In the genomic region with DNA sequence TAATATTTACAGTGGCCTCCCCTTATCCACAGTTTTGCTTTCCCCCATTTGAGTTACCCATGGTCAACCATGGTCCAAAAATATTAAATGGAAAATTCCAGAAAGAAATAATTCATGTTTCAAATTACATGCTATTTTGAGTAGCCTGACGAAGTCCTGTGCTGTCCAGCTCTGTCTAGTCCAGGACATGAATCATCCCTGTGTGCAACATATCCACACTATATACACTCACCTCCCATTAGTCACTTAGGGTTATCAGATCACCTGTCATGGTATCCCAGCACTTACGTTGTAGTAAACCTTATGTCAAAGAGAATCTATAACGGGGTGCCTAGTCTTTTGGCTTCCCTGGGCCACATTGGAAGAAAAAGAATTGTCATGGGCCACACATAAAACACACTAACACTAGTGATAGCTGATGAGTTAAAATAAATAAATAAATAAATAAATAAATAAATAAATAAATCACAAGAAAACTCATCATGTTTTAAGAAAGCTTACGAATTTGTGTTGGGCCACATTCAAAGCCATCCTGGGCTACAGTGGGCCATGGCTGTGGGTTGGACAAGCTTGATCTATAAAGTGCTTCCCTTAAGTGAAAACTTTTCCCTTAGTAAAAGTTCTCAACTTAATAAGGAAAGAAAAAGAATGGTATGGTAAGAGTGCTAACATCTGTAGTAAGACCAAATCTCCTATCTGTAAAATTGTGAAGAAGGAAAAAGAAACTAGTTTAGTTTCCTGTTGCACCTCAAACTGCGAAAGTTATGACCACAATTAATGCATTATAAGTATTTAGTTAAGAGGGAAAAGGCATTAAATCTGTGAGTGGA, we compare ENCODE assay signal across 14 cellular contexts. TPM values are rescaled to one million over a fixed set of nuclear protein-coding genes. Genes with fewer than 3 reads are reported as not detected.
DNase-seq lines count a peak whose midpoint lies in the region; ATAC-seq and TF ChIP-seq lines count a peak whose summit lies in the region.
"Had no signal": no experiment of that assay in that cellular context is flagged by ENCODE, and none has a peak within 500 bp of the region (broad histone marks: within the 10 kb centered on the region; RNA-seq: fewer than 3 reads in every experiment).

No MANE protein-coding gene starts in this region.

- POLR2A ChIA-PET in CD8-positive, alpha-beta memory T cell (lab: Charles Lee): no interaction called here

- intact Hi-C loops in natural killer cell (cut with micrococcal nuclease): loop anchor here (2.0 to 5.0 kb wide), 3 partner anchors 98 to 299 kb away; a partner anchor contains a TSS

- CTCF ChIA-PET in CD8-positive, alpha-beta memory T cell (lab: Charles Lee): no interaction called here

- H3K4me3 Mint-ChIP-seq in CD8-positive, alpha-beta memory T cell: peak overlapping the region; percentile 33 to 78 (median 69)
- peak overlapping the region; percentile 85 for H3K4me3 Mint-ChIP-seq in natural killer cell
- H3K4me3 Mint-ChIP-seq: activated B cell treated with CpG ODN at 0.5 μM for 24 hours had no signal

- ATAC-seq in natural killer cell: peak; percentile 65 to 74 (median 72)
- ATAC-seq in HG02610 (IDR thresholded peaks at IDR 0.05; ENCODE audit: unreplicated experiment): no peak

- H3K27me3 Mint-ChIP-seq in CD8-positive, alpha-beta memory T cell: no peaks in the 10 kb centered on the region
- no peaks in the 10 kb centered on the region for H3K27me3 Mint-ChIP-seq in natural killer cell (ENCODE audit: low read depth in 2 of 2)
- H3K27me3 Mint-ChIP-seq: activated B cell treated with CpG ODN at 0.5 μM for 24 hours had no signal

- no peaks in the 10 kb centered on the region for H3K9me3 ChIP-seq in CD8-positive, alpha-beta memory T cell (ENCODE audit: low read length)
- H3K9me3 ChIP-seq: transverse colon had no signal

- peak overlapping the region in 7 of 8 donors; percentile 4 to 91 (median 80) for H3K27ac Mint-ChIP-seq in CD8-positive, alpha-beta memory T cell
- peak overlapping the region; percentile 90 to 91 for H3K27ac Mint-ChIP-seq in natural killer cell
- H3K27ac Mint-ChIP-seq: activated B cell treated with CpG ODN at 0.5 μM for 24 hours had no signal

- DNase-seq in CD8-positive, alpha-beta memory T cell: no peak
- peak; percentile 86 for DNase-seq in LHCN-M2 (ENCODE audit: low read depth)
- DNase-seq in choroid plexus epithelial cell (ENCODE audit: low read depth): peak; percentile 82
- DNase-seq in natural killer cell: no peak
- DNase-seq in C1 segment of cervical spinal cord (lab: John Stamatoyannopoulos, UW): no peak
- no peak for DNase-seq in stimulated activated CD4-positive, alpha-beta T cell treated with anti-CD3 and anti-CD28 coated beads, Interleukin-4, amount 100 ng/mL, for 4 hours
- DNase-seq in T-helper 9 cell: no peak
- DNase-seq: activated B cell treated with CpG ODN at 0.5 μM for 24 hours, dorsolateral prefrontal cortex, hypothalamus, midbrain, NCI-H2029, transverse colon had no signal

- H3K27me3 ChIP-seq in CD8-positive, alpha-beta memory T cell (ENCODE audit: insufficient read depth, low read length, poor library complexity, severe bottlenecking): no peaks in the 10 kb centered on the region
- H3K27me3 ChIP-seq: dorsolateral prefrontal cortex, transverse colon had no signal

- H3K4me1 Mint-ChIP-seq in CD8-positive, alpha-beta memory T cell: peaks cover 14 to 21% (median 20%) of the 10 kb centered on the region in 3 donors
- peaks cover 12 to 20% of the 10 kb centered on the region in 2 donors for H3K4me1 Mint-ChIP-seq in natural killer cell
- H3K4me1 Mint-ChIP-seq: activated B cell treated with CpG ODN at 0.5 μM for 24 hours had no signal

- peak overlapping the region; percentile 3 for H3K27ac ChIP-seq in CD8-positive, alpha-beta memory T cell (ENCODE audit: low read depth, low read length)
- H3K27ac ChIP-seq: dorsolateral prefrontal cortex, transverse colon had no signal

- H3K36me3 ChIP-seq in CD8-positive, alpha-beta memory T cell (ENCODE audit: insufficient read depth, low read length): no peaks in the 10 kb centered on the region
- H3K36me3 ChIP-seq: transverse colon had no signal

- H3K36me3 Mint-ChIP-seq in CD8-positive, alpha-beta memory T cell: no peaks in the 10 kb centered on the region
- H3K36me3 Mint-ChIP-seq in natural killer cell: no peaks in the 10 kb centered on the region

- TF ChIP-seq CTCF in choroid plexus epithelial cell (conservative IDR thresholded peaks at IDR 0.05; ENCODE audit: low read depth, low read length) (no peak), natural killer cell (IDR thresholded peaks at IDR 0.05) (no peak)

- H3K4me3 ChIP-seq in CD8-positive, alpha-beta memory T cell (ENCODE audit: low read length): no peak overlapping the region
- no peak overlapping the region for H3K4me3 ChIP-seq in choroid plexus epithelial cell (ENCODE audit: low read depth, low read length)
- H3K4me3 ChIP-seq: dorsolateral prefrontal cortex, transverse colon had no signal

- no peaks in the 10 kb centered on the region for H3K9me3 Mint-ChIP-seq in CD8-positive, alpha-beta memory T cell
- H3K9me3 Mint-ChIP-seq in natural killer cell: no peaks in the 10 kb centered on the region
- H3K9me3 Mint-ChIP-seq: activated B cell treated with CpG ODN at 0.5 μM for 24 hours had no signal

- H3K4me1 ChIP-seq in CD8-positive, alpha-beta memory T cell (ENCODE audit: insufficient read depth, low read length): no peaks in the 10 kb centered on the region

RNA-seq across cellular contexts. Expression of a gene that starts 15.9 kb away (rescaled TPM):
- total RNA-seq in CD8-positive, alpha-beta memory T cell: not detected
- polyA plus RNA-seq in CD8-positive, alpha-beta memory T cell: not detected
- total RNA-seq in LHCN-M2 (2014; rRNA removed): 0.06 TPM in 1 of 2 replicates, not detected in the other
- 0.02 TPM for polyA plus RNA-seq in LHCN-M2 (2012)
- total RNA-seq in natural killer cell: not detected
- total RNA-seq: activated B cell treated with CpG ODN at 0.5 μM for 24 hours had no signal

RNA-seq across cellular contexts. Expression of a gene that starts 35.8 kb away (rescaled TPM):
- not detected for total RNA-seq in CD8-positive, alpha-beta memory T cell
- 0.18 TPM for polyA plus RNA-seq in CD8-positive, alpha-beta memory T cell
- total RNA-seq in LHCN-M2 (2014; rRNA removed) (not detected in 2 replicates), natural killer cell (under 1 TPM in 2 of 3 donors, not detected in 1; 0.18 to 0.33 TPM)
- polyA plus RNA-seq in LHCN-M2 (2012): 0.05 TPM
- total RNA-seq: activated B cell treated with CpG ODN at 0.5 μM for 24 hours had no signal

RNA-seq across cellular contexts. Expression of a gene that starts 42.2 kb away (rescaled TPM):
- not detected for total RNA-seq in CD8-positive, alpha-beta memory T cell
- polyA plus RNA-seq in CD8-positive, alpha-beta memory T cell: not detected
- total RNA-seq in LHCN-M2 (2014; rRNA removed) (not detected in 2 replicates), natural killer cell (not detected)
- polyA plus RNA-seq in LHCN-M2 (2012): not detected
- total RNA-seq: activated B cell treated with CpG ODN at 0.5 μM for 24 hours had no signal

Comparison
In these comparisons a context has a peak if more than half of its experiments do, and no peak if none do; other contexts are left out.
1. DNase-seq: peak in LHCN-M2 (single experiment) and choroid plexus epithelial cell (single experiment); none in CD8-positive, alpha-beta memory T cell (0 of 5), natural killer cell (single experiment), C1 segment of cervical spinal cord (0 of 14), stimulated activated CD4-positive, alpha-beta T cell treated with anti-CD3 and anti-CD28 coated beads, Interleukin-4, amount 100 ng/mL, for 4 hours (0 of 2) and T-helper 9 cell (single experiment).